1 cellular context compared by ENCODE assay signal in genomic region chr19:49570997-49571676, GRCh38.
A peak's percentile ranks its signal among the peaks of the same experiment; 100 is the strongest.
TF ChIP-seq lines count a peak whose summit lies in the region.

No MANE protein-coding gene starts in this region.

TF ChIP-seq in HepG2, 621 proteins besides CTCF, POLR2A, EP300 and RAD21 (continued from another document and continues in another):
- no peak for TF ChIP-seq TIGD3 (CRISPR knock-in tag; IDR thresholded peaks at IDR 0.05; ENCODE audit: borderline replicate concordance)
- TF ChIP-seq ZSCAN22 (CRISPR knock-in tag; IDR thresholded peaks at IDR 0.05) = no peak
- no peak for TF ChIP-seq HNF1A (IDR thresholded peaks at IDR 0.05; ENCODE audit: low read depth)
- no peak for TF ChIP-seq HNF1A (CRISPR knock-in tag; IDR thresholded peaks at IDR 0.05; ENCODE audit: borderline replicate concordance)
- TF ChIP-seq TFDP2 (CRISPR knock-in tag; IDR thresholded peaks at IDR 0.05) = no peak
- TF ChIP-seq ZNF709 (CRISPR knock-in tag; IDR thresholded peaks at IDR 0.05) = no peak
- TF ChIP-seq STAG1 (CRISPR knock-in tag; IDR thresholded peaks at IDR 0.05) = peak; percentile 64
- no peak for TF ChIP-seq RAD51 (IDR thresholded peaks at IDR 0.05; ENCODE audit: borderline replicate concordance)
- no peak for TF ChIP-seq ZBTB37 (CRISPR knock-in tag; IDR thresholded peaks at IDR 0.05)
- TF ChIP-seq MED1 (CRISPR knock-in tag; IDR thresholded peaks at IDR 0.05) = 0 out of 2 replicates have a peak, but pooled peaks have one; percentile 14
- TF ChIP-seq ZMYM4 (CRISPR knock-in tag; IDR thresholded peaks at IDR 0.05) = peak; percentile 48; the same call in 1 of the 2 replicates
- TF ChIP-seq ZNF382 (CRISPR knock-in tag; IDR thresholded peaks at IDR 0.05; ENCODE audit: borderline replicate concordance) = no peak
- TF ChIP-seq RBM39 (IDR thresholded peaks at IDR 0.05; ENCODE audit: low read depth, low read length, poor library complexity, severe bottlenecking) = no peak
- no peak for TF ChIP-seq ZC3H4 (CRISPR knock-in tag; IDR thresholded peaks at IDR 0.05; ENCODE audit: borderline replicate concordance)
- TF ChIP-seq, protein P1, sequence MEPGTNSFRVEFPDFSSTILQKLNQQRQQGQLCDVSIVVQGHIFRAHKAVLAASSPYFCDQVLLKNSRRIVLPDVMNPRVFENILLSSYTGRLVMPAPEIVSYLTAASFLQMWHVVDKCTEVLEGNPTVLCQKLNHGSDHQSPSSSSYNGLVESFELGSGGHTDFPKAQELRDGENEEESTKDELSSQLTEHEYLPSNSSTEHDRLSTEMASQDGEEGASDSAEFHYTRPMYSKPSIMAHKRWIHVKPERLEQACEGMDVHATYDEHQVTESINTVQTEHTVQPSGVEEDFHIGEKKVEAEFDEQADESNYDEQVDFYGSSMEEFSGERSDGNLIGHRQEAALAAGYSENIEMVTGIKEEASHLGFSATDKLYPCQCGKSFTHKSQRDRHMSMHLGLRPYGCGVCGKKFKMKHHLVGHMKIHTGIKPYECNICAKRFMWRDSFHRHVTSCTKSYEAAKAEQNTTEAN (CRISPR knock-in tag; conservative IDR thresholded peaks at IDR 0.05) = no peak
- peak in 1 of 2 experiments; percentile 45; a peak in 1 of 4 replicates for TF ChIP-seq HMGXB4 (CRISPR knock-in tag; IDR thresholded peaks at IDR 0.05; ENCODE audit: borderline replicate concordance in 1 of 2, low read depth in 1 of 2)
- no peak for TF ChIP-seq ZNF747 (CRISPR knock-in tag; IDR thresholded peaks at IDR 0.05; ENCODE audit: borderline replicate concordance)
- no peak for TF ChIP-seq ZNF432 (CRISPR knock-in tag; IDR thresholded peaks at IDR 0.05; ENCODE audit: borderline replicate concordance)
- TF ChIP-seq ZNF230 (CRISPR knock-in tag; IDR thresholded peaks at IDR 0.05) = no peak
- TF ChIP-seq MAFF (IDR thresholded peaks at IDR 0.05; ENCODE audit: low read depth, low read length) = peak; percentile 64
- no peak for TF ChIP-seq JARID2 (CRISPR knock-in tag; IDR thresholded peaks at IDR 0.05; ENCODE audit: insufficient replicate concordance)
- TF ChIP-seq ZNF263 (CRISPR knock-in tag; IDR thresholded peaks at IDR 0.05) = no peak
- no peak for TF ChIP-seq ZBTB49 (CRISPR knock-in tag; IDR thresholded peaks at IDR 0.05; ENCODE audit: borderline replicate concordance)
- TF ChIP-seq ONECUT2 (CRISPR knock-in tag; IDR thresholded peaks at IDR 0.05) = no peak
- no peak for TF ChIP-seq ATF1 (CRISPR knock-in tag; IDR thresholded peaks at IDR 0.05)
- 0 out of 2 replicates have a peak, but pooled peaks have one; percentile 7 for TF ChIP-seq ZNF414 (CRISPR knock-in tag; IDR thresholded peaks at IDR 0.05)
- no peak for TF ChIP-seq ARNT2 (CRISPR knock-in tag; IDR thresholded peaks at IDR 0.05; ENCODE audit: low read depth)
- peak; percentile 100 for TF ChIP-seq ZNF10 (CRISPR knock-in tag; IDR thresholded peaks at IDR 0.05; ENCODE audit: borderline replicate concordance, low read depth)
- TF ChIP-seq THAP11 (CRISPR knock-in tag; IDR thresholded peaks at IDR 0.05) = peak; percentile 38; the same call in 1 of the 2 replicates
- no peak for TF ChIP-seq RFX3 (CRISPR knock-in tag; IDR thresholded peaks at IDR 0.05)
- peak; percentile 17; the same call in 1 of the 2 replicates for TF ChIP-seq ZBTB26 (CRISPR knock-in tag; IDR thresholded peaks at IDR 0.05; ENCODE audit: borderline replicate concordance)
- TF ChIP-seq, protein P2, sequence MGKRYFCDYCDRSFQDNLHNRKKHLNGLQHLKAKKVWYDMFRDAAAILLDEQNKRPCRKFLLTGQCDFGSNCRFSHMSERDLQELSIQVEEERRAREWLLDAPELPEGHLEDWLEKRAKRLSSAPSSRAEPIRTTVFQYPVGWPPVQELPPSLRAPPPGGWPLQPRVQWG (CRISPR knock-in tag; IDR thresholded peaks at IDR 0.05; ENCODE audit: borderline replicate concordance, low read depth) = no peak
- peak; percentile 35; the same call in 1 of the 2 replicates for TF ChIP-seq HDAC1 (CRISPR knock-in tag; IDR thresholded peaks at IDR 0.05)
- TF ChIP-seq, protein P3, sequence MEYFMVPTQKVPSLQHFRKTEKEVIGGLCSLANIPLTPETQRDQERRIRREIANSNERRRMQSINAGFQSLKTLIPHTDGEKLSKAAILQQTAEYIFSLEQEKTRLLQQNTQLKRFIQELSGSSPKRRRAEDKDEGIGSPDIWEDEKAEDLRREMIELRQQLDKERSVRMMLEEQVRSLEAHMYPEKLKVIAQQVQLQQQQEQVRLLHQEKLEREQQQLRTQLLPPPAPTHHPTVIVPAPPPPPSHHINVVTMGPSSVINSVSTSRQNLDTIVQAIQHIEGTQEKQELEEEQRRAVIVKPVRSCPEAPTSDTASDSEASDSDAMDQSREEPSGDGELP (IDR thresholded peaks at IDR 0.05; ENCODE audit: borderline replicate concordance, low read depth) = 0 out of 2 replicates have a peak, but pooled peaks have one; percentile 13
- TF ChIP-seq, protein P4, sequence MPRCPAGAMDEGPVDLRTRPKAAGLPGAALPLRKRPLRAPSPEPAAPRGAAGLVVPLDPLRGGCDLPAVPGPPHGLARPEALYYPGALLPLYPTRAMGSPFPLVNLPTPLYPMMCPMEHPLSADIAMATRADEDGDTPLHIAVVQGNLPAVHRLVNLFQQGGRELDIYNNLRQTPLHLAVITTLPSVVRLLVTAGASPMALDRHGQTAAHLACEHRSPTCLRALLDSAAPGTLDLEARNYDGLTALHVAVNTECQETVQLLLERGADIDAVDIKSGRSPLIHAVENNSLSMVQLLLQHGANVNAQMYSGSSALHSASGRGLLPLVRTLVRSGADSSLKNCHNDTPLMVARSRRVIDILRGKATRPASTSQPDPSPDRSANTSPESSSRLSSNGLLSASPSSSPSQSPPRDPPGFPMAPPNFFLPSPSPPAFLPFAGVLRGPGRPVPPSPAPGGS (CRISPR knock-in tag; IDR thresholded peaks at IDR 0.05) = no peak
- no peak for TF ChIP-seq ZNF792 (CRISPR knock-in tag; IDR thresholded peaks at IDR 0.05)
- TF ChIP-seq SP1 (IDR thresholded peaks at IDR 0.05) = no peak
- no peak for TF ChIP-seq SP1 (CRISPR knock-in tag; IDR thresholded peaks at IDR 0.05)
- peak in 1 of 2 experiments; percentile 49; a peak in 1 of 4 replicates for TF ChIP-seq KLF16 (CRISPR knock-in tag; IDR thresholded peaks at IDR 0.05)
- TF ChIP-seq ZKSCAN5 (CRISPR knock-in tag; IDR thresholded peaks at IDR 0.05) = no peak
- TF ChIP-seq ZNF766 (CRISPR knock-in tag; IDR thresholded peaks at IDR 0.05; ENCODE audit: borderline replicate concordance) = no peak
- peak; percentile 33; the same call in 1 of the 2 replicates for TF ChIP-seq GABPB1 (CRISPR knock-in tag; IDR thresholded peaks at IDR 0.05)
- peak; percentile 34 for TF ChIP-seq RARA (CRISPR knock-in tag; IDR thresholded peaks at IDR 0.05)
